Comparison of ENCODE assay signal across 20 cellular contexts in genomic region chr2:47815764-47816163, GRCh38. TPM values are rescaled to one million over a fixed set of nuclear protein-coding genes. Genes with fewer than 3 reads are reported as not detected.
DNase-seq lines count a peak whose midpoint lies in the region; ATAC-seq and TF ChIP-seq lines count a peak whose summit lies in the region.
"Had no signal": no experiment of that assay in that cellular context is flagged by ENCODE, and none has a peak within 500 bp of the region (broad histone marks: within the 10 kb centered on the region; RNA-seq: fewer than 3 reads in every experiment).

No MANE protein-coding gene starts in this region.

- no peaks in the 10 kb centered on the region for H3K9me3 Mint-ChIP-seq in naive B cell

- H3K4me3 Mint-ChIP-seq in naive B cell: no peak overlapping the region

- no peaks in the 10 kb centered on the region for H3K27me3 Mint-ChIP-seq in naive B cell

- H3K4me3 ChIP-seq in GM12865 (ENCODE audit: low read depth, low read length): no peak overlapping the region
- H3K4me3 ChIP-seq: skin epidermis had no signal

- peaks cover 12 to 16% of the 10 kb centered on the region in 2 donors for H3K36me3 Mint-ChIP-seq in naive B cell

- H3K27ac Mint-ChIP-seq in naive B cell: peak overlapping the region in 2 of 6 donors; percentile 33 to 69

- peaks cover 0 to 12% (median 0%) of the 10 kb centered on the region in 3 donors for H3K4me1 Mint-ChIP-seq in naive B cell

- no peak for TF ChIP-seq CTCF in GM12865 (IDR thresholded peaks at IDR 0.05; ENCODE audit: insufficient read depth, low read depth, low read length, missing control alignments)
- TF ChIP-seq CTCF in GM20000 (IDR thresholded peaks at IDR 0.05; ENCODE audit: extremely low read depth, missing control alignments): no peak

- ATAC-seq in GM21529 (IDR thresholded peaks at IDR 0.05; ENCODE audit: unreplicated experiment) (peak; percentile 76), HG03565 (IDR thresholded peaks at IDR 0.05; ENCODE audit: unreplicated experiment) (peak; percentile 58), naive B cell (ENCODE audit: low read depth in 2 of 2) (peak; percentile 33 to 72), GM19324 (IDR thresholded peaks at IDR 0.05; ENCODE audit: low FRiP score, unreplicated experiment) (no peak)

- peak; percentile 41 for DNase-seq in GM12865 (ENCODE audit: low read depth)
- no peak for DNase-seq in naive B cell
- DNase-seq in SW 1271 (lab: John Stamatoyannopoulos, UW): no peak
- no peak for DNase-seq in Ammon's horn (ENCODE audit: low spot score)
- DNase-seq in GM20000 (ENCODE audit: low spot score): no peak
- DNase-seq: activated CD4-positive, alpha-beta T cell treated with anti-CD3 and anti-CD28 coated beads, Interleukin-2, amount 50 U/mL, for 1 hour; activated gamma-delta T cell; amniotic stem cell; cortex of kidney; kidney glomerular epithelial cell; NCI-H1105; NCI-H2081; NCI-H446 treated with DMSO at 0.1 percent for 48 hours; stimulated activated CD4-positive, alpha-beta T cell treated with anti-CD3 and anti-CD28 coated beads, Interleukin-1b, Interleukin-23, amount 100 ng/mL, for 48 hours; stimulated activated naive CD4-positive, alpha-beta T cell; T-helper 2 cell had no signal

RNA-seq across cellular contexts. Expression of gene MSH6, which starts 32.8 kb away (rescaled TPM):
- 10 to 100 TPM; 10.5 to 30.1 (median 15.3) TPM for polyA plus RNA-seq in naive B cell (ENCODE audit: low read depth in 6 of 6)
